In the genomic region with DNA sequence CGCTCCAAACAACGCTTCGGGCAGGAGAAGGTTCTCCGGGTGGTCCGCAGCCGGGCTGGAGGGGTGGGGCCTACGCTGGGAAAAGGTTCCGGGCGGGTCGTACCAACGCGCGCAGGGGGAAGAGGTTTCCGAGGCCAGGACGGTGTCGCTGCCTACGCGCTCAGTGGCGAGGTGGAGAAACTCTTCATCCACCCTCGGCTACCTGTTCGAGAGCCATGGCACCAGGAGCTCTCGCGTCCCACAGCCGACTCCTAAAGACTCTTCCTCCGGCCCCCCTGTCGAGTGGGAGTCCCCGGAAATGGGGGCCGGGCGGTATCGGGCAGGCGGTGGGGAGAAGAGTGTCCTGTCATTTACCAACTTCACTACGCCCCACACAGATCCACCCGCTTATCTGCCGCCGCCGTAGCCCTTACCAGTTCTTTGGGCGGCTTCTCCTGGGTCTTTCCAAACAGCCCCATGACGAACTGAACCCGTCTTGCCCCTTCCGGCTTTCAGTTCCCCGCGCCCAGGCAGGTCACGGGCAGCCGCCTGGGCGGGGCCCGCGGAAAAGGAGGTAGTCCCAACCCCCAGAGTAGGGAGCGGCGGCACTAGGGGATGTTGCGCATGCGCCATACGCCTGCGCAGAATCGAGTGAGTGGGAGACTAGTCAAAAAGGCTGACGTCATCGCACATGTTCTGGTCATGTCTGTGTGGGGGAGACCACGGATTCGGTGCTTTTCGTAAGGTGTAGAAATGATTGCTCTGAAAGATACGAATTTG, we compare ENCODE assay signal across 1 cellular context.
TF ChIP-seq lines count a peak whose summit lies in the region.

A gene (minus strand): TSS at position 553 of the 759 bp plus-strand sequence. CDS start 95 bp downstream, at position 458.

TF ChIP-seq in HepG2, 621 proteins besides CTCF, POLR2A, EP300 and RAD21 (continued from another document and continues in another):
- TF ChIP-seq, protein P1, sequence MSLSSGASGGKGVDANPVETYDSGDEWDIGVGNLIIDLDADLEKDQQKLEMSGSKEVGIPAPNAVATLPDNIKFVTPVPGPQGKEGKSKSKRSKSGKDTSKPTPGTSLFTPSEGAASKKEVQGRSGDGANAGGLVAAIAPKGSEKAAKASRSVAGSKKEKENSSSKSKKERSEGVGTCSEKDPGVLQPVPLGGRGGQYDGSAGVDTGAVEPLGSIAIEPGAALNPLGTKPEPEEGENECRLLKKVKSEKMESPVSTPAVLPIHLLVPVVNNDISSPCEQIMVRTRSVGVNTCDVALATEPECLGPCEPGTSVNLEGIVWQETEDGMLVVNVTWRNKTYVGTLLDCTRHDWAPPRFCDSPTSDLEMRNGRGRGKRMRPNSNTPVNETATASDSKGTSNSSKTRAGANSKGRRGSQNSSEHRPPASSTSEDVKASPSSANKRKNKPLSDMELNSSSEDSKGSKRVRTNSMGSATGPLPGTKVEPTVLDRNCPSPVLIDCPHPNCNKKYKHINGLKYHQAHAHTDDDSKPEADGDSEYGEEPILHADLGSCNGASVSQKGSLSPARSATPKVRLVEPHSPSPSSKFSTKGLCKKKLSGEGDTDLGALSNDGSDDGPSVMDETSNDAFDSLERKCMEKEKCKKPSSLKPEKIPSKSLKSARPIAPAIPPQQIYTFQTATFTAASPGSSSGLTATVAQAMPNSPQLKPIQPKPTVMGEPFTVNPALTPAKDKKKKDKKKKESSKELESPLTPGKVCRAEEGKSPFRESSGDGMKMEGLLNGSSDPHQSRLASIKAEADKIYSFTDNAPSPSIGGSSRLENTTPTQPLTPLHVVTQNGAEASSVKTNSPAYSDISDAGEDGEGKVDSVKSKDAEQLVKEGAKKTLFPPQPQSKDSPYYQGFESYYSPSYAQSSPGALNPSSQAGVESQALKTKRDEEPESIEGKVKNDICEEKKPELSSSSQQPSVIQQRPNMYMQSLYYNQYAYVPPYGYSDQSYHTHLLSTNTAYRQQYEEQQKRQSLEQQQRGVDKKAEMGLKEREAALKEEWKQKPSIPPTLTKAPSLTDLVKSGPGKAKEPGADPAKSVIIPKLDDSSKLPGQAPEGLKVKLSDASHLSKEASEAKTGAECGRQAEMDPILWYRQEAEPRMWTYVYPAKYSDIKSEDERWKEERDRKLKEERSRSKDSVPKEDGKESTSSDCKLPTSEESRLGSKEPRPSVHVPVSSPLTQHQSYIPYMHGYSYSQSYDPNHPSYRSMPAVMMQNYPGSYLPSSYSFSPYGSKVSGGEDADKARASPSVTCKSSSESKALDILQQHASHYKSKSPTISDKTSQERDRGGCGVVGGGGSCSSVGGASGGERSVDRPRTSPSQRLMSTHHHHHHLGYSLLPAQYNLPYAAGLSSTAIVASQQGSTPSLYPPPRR (CRISPR knock-in tag; IDR thresholded peaks at IDR 0.05; ENCODE audit: borderline replicate concordance): no peak; the same call in 1 of the 2 replicates
- no peak for TF ChIP-seq ZNF672 (CRISPR knock-in tag; IDR thresholded peaks at IDR 0.05)
- TF ChIP-seq, protein P2, sequence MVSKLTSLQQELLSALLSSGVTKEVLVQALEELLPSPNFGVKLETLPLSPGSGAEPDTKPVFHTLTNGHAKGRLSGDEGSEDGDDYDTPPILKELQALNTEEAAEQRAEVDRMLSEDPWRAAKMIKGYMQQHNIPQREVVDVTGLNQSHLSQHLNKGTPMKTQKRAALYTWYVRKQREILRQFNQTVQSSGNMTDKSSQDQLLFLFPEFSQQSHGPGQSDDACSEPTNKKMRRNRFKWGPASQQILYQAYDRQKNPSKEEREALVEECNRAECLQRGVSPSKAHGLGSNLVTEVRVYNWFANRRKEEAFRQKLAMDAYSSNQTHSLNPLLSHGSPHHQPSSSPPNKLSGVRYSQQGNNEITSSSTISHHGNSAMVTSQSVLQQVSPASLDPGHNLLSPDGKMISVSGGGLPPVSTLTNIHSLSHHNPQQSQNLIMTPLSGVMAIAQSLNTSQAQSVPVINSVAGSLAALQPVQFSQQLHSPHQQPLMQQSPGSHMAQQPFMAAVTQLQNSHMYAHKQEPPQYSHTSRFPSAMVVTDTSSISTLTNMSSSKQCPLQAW (CRISPR knock-in tag; IDR thresholded peaks at IDR 0.05): peak; percentile 60
- TF ChIP-seq ZNF264 (CRISPR knock-in tag; IDR thresholded peaks at IDR 0.05): no peak; the same call in 1 of the 2 replicates
- TF ChIP-seq, protein P3, sequence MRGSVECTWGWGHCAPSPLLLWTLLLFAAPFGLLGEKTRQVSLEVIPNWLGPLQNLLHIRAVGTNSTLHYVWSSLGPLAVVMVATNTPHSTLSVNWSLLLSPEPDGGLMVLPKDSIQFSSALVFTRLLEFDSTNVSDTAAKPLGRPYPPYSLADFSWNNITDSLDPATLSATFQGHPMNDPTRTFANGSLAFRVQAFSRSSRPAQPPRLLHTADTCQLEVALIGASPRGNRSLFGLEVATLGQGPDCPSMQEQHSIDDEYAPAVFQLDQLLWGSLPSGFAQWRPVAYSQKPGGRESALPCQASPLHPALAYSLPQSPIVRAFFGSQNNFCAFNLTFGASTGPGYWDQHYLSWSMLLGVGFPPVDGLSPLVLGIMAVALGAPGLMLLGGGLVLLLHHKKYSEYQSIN (CRISPR knock-in tag; IDR thresholded peaks at IDR 0.05; ENCODE audit: borderline replicate concordance): no peak
- TF ChIP-seq ZNF546 (CRISPR knock-in tag; conservative IDR thresholded peaks at IDR 0.05): no peak; the same call in 1 of the 2 replicates
- TF ChIP-seq RFX5 (IDR thresholded peaks at IDR 0.05; ENCODE audit: low read depth, low read length): peak; percentile 80
- no peak for TF ChIP-seq RFX3 (CRISPR knock-in tag; IDR thresholded peaks at IDR 0.05)
- TF ChIP-seq ZNF33A (CRISPR knock-in tag; IDR thresholded peaks at IDR 0.05; ENCODE audit: borderline replicate concordance): no peak
- no peak; the same call in 1 of the 2 replicates for TF ChIP-seq ARHGAP35 (CRISPR knock-in tag; IDR thresholded peaks at IDR 0.05; ENCODE audit: borderline replicate concordance)
- TF ChIP-seq, protein P4, sequence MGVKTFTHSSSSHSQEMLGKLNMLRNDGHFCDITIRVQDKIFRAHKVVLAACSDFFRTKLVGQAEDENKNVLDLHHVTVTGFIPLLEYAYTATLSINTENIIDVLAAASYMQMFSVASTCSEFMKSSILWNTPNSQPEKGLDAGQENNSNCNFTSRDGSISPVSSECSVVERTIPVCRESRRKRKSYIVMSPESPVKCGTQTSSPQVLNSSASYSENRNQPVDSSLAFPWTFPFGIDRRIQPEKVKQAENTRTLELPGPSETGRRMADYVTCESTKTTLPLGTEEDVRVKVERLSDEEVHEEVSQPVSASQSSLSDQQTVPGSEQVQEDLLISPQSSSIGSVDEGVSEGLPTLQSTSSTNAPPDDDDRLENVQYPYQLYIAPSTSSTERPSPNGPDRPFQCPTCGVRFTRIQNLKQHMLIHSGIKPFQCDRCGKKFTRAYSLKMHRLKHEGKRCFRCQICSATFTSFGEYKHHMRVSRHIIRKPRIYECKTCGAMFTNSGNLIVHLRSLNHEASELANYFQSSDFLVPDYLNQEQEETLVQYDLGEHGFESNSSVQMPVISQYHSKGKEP (CRISPR knock-in tag; IDR thresholded peaks at IDR 0.05): no peak
- TF ChIP-seq, protein P5, sequence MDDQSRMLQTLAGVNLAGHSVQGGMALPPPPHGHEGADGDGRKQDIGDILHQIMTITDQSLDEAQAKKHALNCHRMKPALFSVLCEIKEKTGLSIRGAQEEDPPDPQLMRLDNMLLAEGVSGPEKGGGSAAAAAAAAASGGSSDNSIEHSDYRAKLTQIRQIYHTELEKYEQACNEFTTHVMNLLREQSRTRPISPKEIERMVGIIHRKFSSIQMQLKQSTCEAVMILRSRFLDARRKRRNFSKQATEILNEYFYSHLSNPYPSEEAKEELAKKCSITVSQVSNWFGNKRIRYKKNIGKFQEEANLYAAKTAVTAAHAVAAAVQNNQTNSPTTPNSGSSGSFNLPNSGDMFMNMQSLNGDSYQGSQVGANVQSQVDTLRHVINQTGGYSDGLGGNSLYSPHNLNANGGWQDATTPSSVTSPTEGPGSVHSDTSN (CRISPR knock-in tag; IDR thresholded peaks at IDR 0.05; ENCODE audit: borderline replicate concordance): no peak
- peak; percentile 58; the same call in 1 of the 2 replicates for TF ChIP-seq KDM4B (CRISPR knock-in tag; IDR thresholded peaks at IDR 0.05)
- TF ChIP-seq ZNF431 (CRISPR knock-in tag; IDR thresholded peaks at IDR 0.05; ENCODE audit: borderline replicate concordance, low read depth): peak; percentile 16; the same call in 1 of the 2 replicates
- peak; percentile 88; the same call in 1 of the 2 replicates for TF ChIP-seq ZNF558 (CRISPR knock-in tag; IDR thresholded peaks at IDR 0.05; ENCODE audit: borderline replicate concordance)
- TF ChIP-seq ZNF121 (CRISPR knock-in tag; IDR thresholded peaks at IDR 0.05): 0 out of 2 replicates have a peak, but pooled peaks have one; percentile 23
- no peak for TF ChIP-seq NBN (conservative IDR thresholded peaks at IDR 0.05)
- TF ChIP-seq YEATS4 (CRISPR knock-in tag; IDR thresholded peaks at IDR 0.05; ENCODE audit: borderline replicate concordance): peak; percentile 78
- TF ChIP-seq, protein P6, sequence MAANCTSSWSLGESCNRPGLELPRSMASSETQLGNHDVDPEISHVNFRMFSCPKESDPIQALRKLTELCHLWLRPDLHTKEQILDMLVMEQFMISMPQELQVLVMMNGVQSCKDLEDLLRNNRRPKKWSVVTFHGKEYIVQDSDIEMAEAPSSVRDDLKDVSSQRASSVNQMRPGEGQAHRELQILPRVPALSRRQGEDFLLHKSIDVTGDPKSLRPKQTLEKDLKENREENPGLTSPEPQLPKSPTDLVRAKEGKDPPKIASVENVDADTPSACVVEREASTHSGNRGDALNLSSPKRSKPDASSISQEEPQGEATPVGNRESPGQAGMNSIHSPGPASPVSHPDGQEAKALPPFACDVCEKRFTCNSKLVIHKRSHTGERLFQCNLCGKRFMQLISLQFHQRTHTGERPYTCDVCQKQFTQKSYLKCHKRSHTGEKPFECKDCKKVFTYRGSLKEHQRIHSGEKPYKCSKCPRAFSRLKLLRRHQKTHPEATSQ (CRISPR knock-in tag; IDR thresholded peaks at IDR 0.05; ENCODE audit: borderline replicate concordance): peak; percentile 63; the same call in 1 of the 2 replicates
- TF ChIP-seq, protein P7, sequence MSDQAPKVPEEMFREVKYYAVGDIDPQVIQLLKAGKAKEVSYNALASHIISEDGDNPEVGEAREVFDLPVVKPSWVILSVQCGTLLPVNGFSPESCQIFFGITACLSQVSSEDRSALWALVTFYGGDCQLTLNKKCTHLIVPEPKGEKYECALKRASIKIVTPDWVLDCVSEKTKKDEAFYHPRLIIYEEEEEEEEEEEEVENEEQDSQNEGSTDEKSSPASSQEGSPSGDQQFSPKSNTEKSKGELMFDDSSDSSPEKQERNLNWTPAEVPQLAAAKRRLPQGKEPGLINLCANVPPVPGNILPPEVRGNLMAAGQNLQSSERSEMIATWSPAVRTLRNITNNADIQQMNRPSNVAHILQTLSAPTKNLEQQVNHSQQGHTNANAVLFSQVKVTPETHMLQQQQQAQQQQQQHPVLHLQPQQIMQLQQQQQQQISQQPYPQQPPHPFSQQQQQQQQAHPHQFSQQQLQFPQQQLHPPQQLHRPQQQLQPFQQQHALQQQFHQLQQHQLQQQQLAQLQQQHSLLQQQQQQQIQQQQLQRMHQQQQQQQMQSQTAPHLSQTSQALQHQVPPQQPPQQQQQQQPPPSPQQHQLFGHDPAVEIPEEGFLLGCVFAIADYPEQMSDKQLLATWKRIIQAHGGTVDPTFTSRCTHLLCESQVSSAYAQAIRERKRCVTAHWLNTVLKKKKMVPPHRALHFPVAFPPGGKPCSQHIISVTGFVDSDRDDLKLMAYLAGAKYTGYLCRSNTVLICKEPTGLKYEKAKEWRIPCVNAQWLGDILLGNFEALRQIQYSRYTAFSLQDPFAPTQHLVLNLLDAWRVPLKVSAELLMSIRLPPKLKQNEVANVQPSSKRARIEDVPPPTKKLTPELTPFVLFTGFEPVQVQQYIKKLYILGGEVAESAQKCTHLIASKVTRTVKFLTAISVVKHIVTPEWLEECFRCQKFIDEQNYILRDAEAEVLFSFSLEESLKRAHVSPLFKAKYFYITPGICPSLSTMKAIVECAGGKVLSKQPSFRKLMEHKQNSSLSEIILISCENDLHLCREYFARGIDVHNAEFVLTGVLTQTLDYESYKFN (CRISPR knock-in tag; conservative IDR thresholded peaks at IDR 0.05): peak; percentile 60; the same call in 1 of the 2 replicates
- TF ChIP-seq, protein P8, sequence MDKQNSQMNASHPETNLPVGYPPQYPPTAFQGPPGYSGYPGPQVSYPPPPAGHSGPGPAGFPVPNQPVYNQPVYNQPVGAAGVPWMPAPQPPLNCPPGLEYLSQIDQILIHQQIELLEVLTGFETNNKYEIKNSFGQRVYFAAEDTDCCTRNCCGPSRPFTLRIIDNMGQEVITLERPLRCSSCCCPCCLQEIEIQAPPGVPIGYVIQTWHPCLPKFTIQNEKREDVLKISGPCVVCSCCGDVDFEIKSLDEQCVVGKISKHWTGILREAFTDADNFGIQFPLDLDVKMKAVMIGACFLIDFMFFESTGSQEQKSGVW (CRISPR knock-in tag; IDR thresholded peaks at IDR 0.05; ENCODE audit: borderline replicate concordance): no peak
- peak; percentile 64 for TF ChIP-seq SP2 (CRISPR knock-in tag; IDR thresholded peaks at IDR 0.05)
- peak; percentile 97 for TF ChIP-seq ZNF605 (CRISPR knock-in tag; IDR thresholded peaks at IDR 0.05)
- TF ChIP-seq ZSCAN29 (CRISPR knock-in tag; conservative IDR thresholded peaks at IDR 0.05): no peak; the same call in 1 of the 2 replicates
- peak; percentile 91 for TF ChIP-seq POGZ (CRISPR knock-in tag; IDR thresholded peaks at IDR 0.05)
- peak; percentile 61 for TF ChIP-seq NCOA2 (CRISPR knock-in tag; IDR thresholded peaks at IDR 0.05)
- TF ChIP-seq ZNF451 (CRISPR knock-in tag; IDR thresholded peaks at IDR 0.05): peak; percentile 85; the same call in 1 of the 2 replicates
- peak; percentile 39; the same call in 1 of the 2 replicates for TF ChIP-seq SRY (CRISPR knock-in tag; IDR thresholded peaks at IDR 0.05)
- TF ChIP-seq ZNF547 (CRISPR knock-in tag; IDR thresholded peaks at IDR 0.05): peak; percentile 75; the same call in 1 of the 2 replicates
- peak; percentile 36; the same call in 1 of the 2 replicates for TF ChIP-seq ZFP41 (CRISPR knock-in tag; IDR thresholded peaks at IDR 0.05; ENCODE audit: borderline replicate concordance)
- TF ChIP-seq, protein P9, sequence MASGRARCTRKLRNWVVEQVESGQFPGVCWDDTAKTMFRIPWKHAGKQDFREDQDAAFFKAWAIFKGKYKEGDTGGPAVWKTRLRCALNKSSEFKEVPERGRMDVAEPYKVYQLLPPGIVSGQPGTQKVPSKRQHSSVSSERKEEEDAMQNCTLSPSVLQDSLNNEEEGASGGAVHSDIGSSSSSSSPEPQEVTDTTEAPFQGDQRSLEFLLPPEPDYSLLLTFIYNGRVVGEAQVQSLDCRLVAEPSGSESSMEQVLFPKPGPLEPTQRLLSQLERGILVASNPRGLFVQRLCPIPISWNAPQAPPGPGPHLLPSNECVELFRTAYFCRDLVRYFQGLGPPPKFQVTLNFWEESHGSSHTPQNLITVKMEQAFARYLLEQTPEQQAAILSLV (CRISPR knock-in tag; IDR thresholded peaks at IDR 0.05; ENCODE audit: borderline replicate concordance): peak; percentile 77; the same call in 1 of the 2 replicates
- peak; percentile 80 to 90 for TF ChIP-seq MAFK (conservative IDR thresholded peaks at IDR 0.05 in 1 of 2, IDR thresholded peaks at IDR 0.05 in 1 of 2; ENCODE audit: low read length in 2 of 2)
- TF ChIP-seq, protein P10, sequence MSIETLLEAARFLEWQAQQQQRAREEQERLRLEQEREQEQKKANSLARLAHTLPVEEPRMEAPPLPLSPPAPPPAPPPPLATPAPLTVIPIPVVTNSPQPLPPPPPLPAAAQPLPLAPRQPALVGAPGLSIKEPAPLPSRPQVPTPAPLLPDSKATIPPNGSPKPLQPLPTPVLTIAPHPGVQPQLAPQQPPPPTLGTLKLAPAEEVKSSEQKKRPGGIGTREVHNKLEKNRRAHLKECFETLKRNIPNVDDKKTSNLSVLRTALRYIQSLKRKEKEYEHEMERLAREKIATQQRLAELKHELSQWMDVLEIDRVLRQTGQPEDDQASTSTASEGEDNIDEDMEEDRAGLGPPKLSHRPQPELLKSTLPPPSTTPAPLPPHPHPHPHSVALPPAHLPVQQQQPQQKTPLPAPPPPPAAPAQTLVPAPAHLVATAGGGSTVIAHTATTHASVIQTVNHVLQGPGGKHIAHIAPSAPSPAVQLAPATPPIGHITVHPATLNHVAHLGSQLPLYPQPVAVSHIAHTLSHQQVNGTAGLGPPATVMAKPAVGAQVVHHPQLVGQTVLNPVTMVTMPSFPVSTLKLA (IDR thresholded peaks at IDR 0.05): 0 out of 2 replicates have a peak, but pooled peaks have one; percentile 19
